In genomic region chr4:73617256-73617655, GRCh38 we compare ENCODE assay signal across 1 cellular context.
TF ChIP-seq lines count a peak whose summit lies in the region.

No MANE protein-coding gene starts in this region.

TF ChIP-seq in GM23338, 12 proteins besides CTCF, POLR2A, EP300 and RAD21 (continued from another document):
- no peak for TF ChIP-seq POLR2AphosphoS5 (IDR thresholded peaks at IDR 0.05; ENCODE audit: low read depth)
- no peak for TF ChIP-seq EZH2phosphoT487 (IDR thresholded peaks at IDR 0.05; ENCODE audit: unreplicated experiment)
- TF ChIP-seq REST (IDR thresholded peaks at IDR 0.05; ENCODE audit: unreplicated experiment), result no peak
- no peak for TF ChIP-seq NANOG (IDR thresholded peaks at IDR 0.05; ENCODE audit: borderline replicate concordance)
- no peak for TF ChIP-seq CREB1 (CRISPR knock-in tag; IDR thresholded peaks at IDR 0.05; ENCODE audit: low read depth)
- no peak for TF ChIP-seq EZH2 (IDR thresholded peaks at IDR 0.05; ENCODE audit: low read depth, unreplicated experiment)
TF ChIP-seq in GM23338: peak in this region for 0.
